Comparison of ENCODE assay signal across 19 cellular contexts in genomic region chr3:29255854-29256696, GRCh38. TPM values are rescaled to one million over a fixed set of nuclear protein-coding genes. Genes with fewer than 3 reads are reported as not detected.
A peak's percentile ranks its signal among the peaks of the same experiment; 100 is the strongest.
DNase-seq lines count a peak whose midpoint lies in the region; ATAC-seq and TF ChIP-seq lines count a peak whose summit lies in the region.
"Had no signal": no experiment of that assay in that cellular context is flagged by ENCODE, and none has a peak within 500 bp of the region (broad histone marks: within the 10 kb centered on the region; RNA-seq: fewer than 3 reads in every experiment).

No MANE protein-coding gene starts in this region.

- no peaks in the 10 kb centered on the region for H3K9me3 Mint-ChIP-seq in stimulated activated naive B cell treated with anti-CD40 and anti-IgM and Interleukin-4, amounts not matched to agents 10 μg/mL and 1 μg/mL and 100 μg/mL, for 72 hours
- H3K9me3 Mint-ChIP-seq in H9: no peaks in the 10 kb centered on the region; a peak in 1 of 5 replicates
- H3K9me3 Mint-ChIP-seq: stimulated activated naive CD8-positive, alpha-beta T cell treated with anti-CD3 and anti-CD28 coated beads, Interleukin-15, amount 100 ng/mL, for 72 hours had no signal

- no peak overlapping the region for H2BK20ac ChIP-seq in H9 (ENCODE audit: low read depth, low read length, poor library complexity, severe bottlenecking)

- no peak overlapping the region for H3K4me3 Mint-ChIP-seq in stimulated activated naive B cell treated with anti-CD40 and anti-IgM and Interleukin-4, amounts not matched to agents 10 μg/mL and 1 μg/mL and 100 μg/mL, for 72 hours
- H3K4me3 Mint-ChIP-seq in H9: no peak overlapping the region
- H3K4me3 Mint-ChIP-seq: CD14-positive monocyte; memory B cell; stimulated activated naive CD8-positive, alpha-beta T cell treated with anti-CD3 and anti-CD28 coated beads, Interleukin-15, amount 100 ng/mL, for 72 hours had no signal

- peaks cover 3 to 6% of the 10 kb centered on the region in 2 donors for H3K27me3 Mint-ChIP-seq in stimulated activated naive B cell treated with anti-CD40 and anti-IgM and Interleukin-4, amounts not matched to agents 10 μg/mL and 1 μg/mL and 100 μg/mL, for 72 hours
- H3K27me3 Mint-ChIP-seq in H9 (ENCODE audit: low read depth): no peaks in the 10 kb centered on the region
- H3K27me3 Mint-ChIP-seq: memory B cell; stimulated activated naive CD8-positive, alpha-beta T cell treated with anti-CD3 and anti-CD28 coated beads, Interleukin-15, amount 100 ng/mL, for 72 hours had no signal

- no peak overlapping the region for H2BK12ac ChIP-seq in H9 (ENCODE audit: insufficient read length, low read depth, low read length)

- no peaks in the 10 kb centered on the region for H3K36me3 Mint-ChIP-seq in stimulated activated naive B cell treated with anti-CD40 and anti-IgM and Interleukin-4, amounts not matched to agents 10 μg/mL and 1 μg/mL and 100 μg/mL, for 72 hours
- H3K36me3 Mint-ChIP-seq in H9 (ENCODE audit: insufficient read depth in 1 of 3, low read depth in 3 of 3): no peaks in the 10 kb centered on the region
- H3K36me3 Mint-ChIP-seq: CD14-positive monocyte, memory B cell had no signal

- H3K27ac ChIP-seq in brain microvascular endothelial cell: no peak overlapping the region
- no peak overlapping the region for H3K27ac ChIP-seq in Karpas-422 (ENCODE audit: low read length)
- no peak overlapping the region for H3K27ac ChIP-seq in H9 (ENCODE audit: insufficient read length, low read depth, low read length)
- H3K27ac ChIP-seq: neutrophil, RWPE1, vagina had no signal

- no peak overlapping the region for H3K23ac ChIP-seq in H9 (ENCODE audit: insufficient read length, low read depth, low read length)

- H3T11ph ChIP-seq in H9 (ENCODE audit: low read length): no peak overlapping the region

- no peak overlapping the region for H3K4ac ChIP-seq in H9 (ENCODE audit: low read depth, low read length)

- TF ChIP-seq CTCF in brain microvascular endothelial cell (IDR thresholded peaks at IDR 0.05; ENCODE audit: low read depth, low read length, missing control alignments) (no peak), H9 (conservative IDR thresholded peaks at IDR 0.05) (no peak)

- no peak overlapping the region for H3K27ac Mint-ChIP-seq in stimulated activated naive B cell treated with anti-CD40 and anti-IgM and Interleukin-4, amounts not matched to agents 10 μg/mL and 1 μg/mL and 100 μg/mL, for 72 hours
- H3K27ac Mint-ChIP-seq in H9: no peak overlapping the region
- H3K27ac Mint-ChIP-seq: CD14-positive monocyte, memory B cell had no signal

- in situ Hi-C loops in brain microvascular endothelial cell (cut with HindIII; ENCODE audit: low pct_ligation_motif_present, low sequenced_read_pairs): no loop called here

- DNase-seq in LHCN-M2 (ENCODE audit: low read depth) (peak; percentile 58), brain microvascular endothelial cell (peak; percentile 72), Karpas-422 (no peak), H9 (no peak)
- DNase-seq in stimulated activated naive B cell treated with anti-CD40 and anti-IgM and Interleukin-4, amounts not matched to agents 10 μg/mL and 1 μg/mL and 100 μg/mL, for 72 hours: no peak
- DNase-seq: activated CD4-positive, alpha-beta T cell treated with anti-CD3 and anti-CD28 coated beads, Interleukin-2, amount 50 U/mL, for 4 hours; foreskin melanocyte; GF-D8; NCI-H510A treated with DMSO at 0.1 percent for 48 hours; stimulated activated naive CD8-positive, alpha-beta T cell treated with anti-CD3 and anti-CD28 coated beads, Interleukin-15, amount 100 ng/mL, for 72 hours; T-helper 9 cell had no signal

- H3K9ac ChIP-seq in Karpas-422 (ENCODE audit: low read length) (no peak overlapping the region), H9 (ENCODE audit: extremely low read depth, insufficient read length, low read length) (no peak overlapping the region)

- H3K79me1 ChIP-seq in H9 (ENCODE audit: insufficient read depth, low read depth, low read length, poor library complexity, severe bottlenecking): no peaks in the 10 kb centered on the region

- no peak overlapping the region for H2AK5ac ChIP-seq in H9 (ENCODE audit: insufficient read length, low read length)

- H2AFZ ChIP-seq in Karpas-422 (ENCODE audit: low read length) (no peak overlapping the region), H9 (ENCODE audit: low read length) (no peak overlapping the region)

- no peak overlapping the region for H2BK120ac ChIP-seq in H9 (ENCODE audit: low read depth, low read length, poor library complexity, severe bottlenecking)

- no peaks in the 10 kb centered on the region for H3K4me1 ChIP-seq in Karpas-422 (ENCODE audit: low read length)
- H3K4me1 ChIP-seq in H9 (ENCODE audit: insufficient read depth, low read length): no peaks in the 10 kb centered on the region
- H3K4me1 ChIP-seq: vagina had no signal

- H3K4me1 Mint-ChIP-seq in stimulated activated naive B cell treated with anti-CD40 and anti-IgM and Interleukin-4, amounts not matched to agents 10 μg/mL and 1 μg/mL and 100 μg/mL, for 72 hours: no peaks in the 10 kb centered on the region
- no peaks in the 10 kb centered on the region for H3K4me1 Mint-ChIP-seq in H9
- H3K4me1 Mint-ChIP-seq: CD14-positive monocyte, memory B cell had no signal

- H3K79me2 ChIP-seq in Karpas-422 (ENCODE audit: low read length): no peaks in the 10 kb centered on the region
- no peaks in the 10 kb centered on the region for H3K79me2 ChIP-seq in H9 (ENCODE audit: insufficient read depth, low read length)

- no peak overlapping the region for H3K14ac ChIP-seq in H9 (ENCODE audit: insufficient read depth, low read length)

- H3K4me2 ChIP-seq in Karpas-422 (ENCODE audit: low read depth, low read length, poor library complexity, severe bottlenecking): no peak overlapping the region
- no peak overlapping the region for H3K4me2 ChIP-seq in H9 (ENCODE audit: insufficient read depth, insufficient read length, low read length)

- no peak overlapping the region for H4K91ac ChIP-seq in H9 (ENCODE audit: insufficient read length, low read depth, low read length)

- no peaks in the 10 kb centered on the region for H3K9me2 ChIP-seq in Karpas-422 (replicated peaks; ENCODE audit: insufficient read depth, low read length)

- no peak overlapping the region for H2BK15ac ChIP-seq in H9 (ENCODE audit: low read depth, low read length)

- H3K18ac ChIP-seq in H9 (ENCODE audit: insufficient read length, low read depth, low read length): no peak overlapping the region

- H3K9me3 ChIP-seq in Karpas-422 (ENCODE audit: low read length): peaks cover 9% of the 10 kb centered on the region; the same call in 1 of the 2 replicates
- H3K9me3 ChIP-seq in H9 (ENCODE audit: control insufficient read depth, low read depth, low read length): no peaks in the 10 kb centered on the region
- H3K9me3 ChIP-seq: neutrophil, vagina had no signal

- H3K36me3 ChIP-seq in brain microvascular endothelial cell (replicated peaks): no peaks in the 10 kb centered on the region
- no peaks in the 10 kb centered on the region for H3K36me3 ChIP-seq in Karpas-422 (ENCODE audit: insufficient read depth, low read length)
- H3K36me3 ChIP-seq: neutrophil, vagina had no signal

- H4K5ac ChIP-seq in H9 (ENCODE audit: insufficient read length, low read depth, low read length): no peak overlapping the region

- H3K56ac ChIP-seq in H9 (ENCODE audit: insufficient read length, low read depth, low read length): no peak overlapping the region

- H4K8ac ChIP-seq in H9 (replicated peaks; ENCODE audit: insufficient read length, low read depth, low read length): no peak overlapping the region

- H4K20me1 ChIP-seq in Karpas-422 (ENCODE audit: insufficient read depth, low read depth, low read length) (no peaks in the 10 kb centered on the region), H9 (ENCODE audit: control insufficient read depth, insufficient read depth, insufficient read length) (no peaks in the 10 kb centered on the region)

- no peaks in the 10 kb centered on the region for H3K27me3 ChIP-seq in brain microvascular endothelial cell (replicated peaks)
- no peaks in the 10 kb centered on the region for H3K27me3 ChIP-seq in Karpas-422 (ENCODE audit: low read length)
- no peaks in the 10 kb centered on the region for H3K27me3 ChIP-seq in H9 (ENCODE audit: insufficient read depth, low read length)
- H3K27me3 ChIP-seq: neutrophil, vagina had no signal

- no peaks in the 10 kb centered on the region for H3K23me2 ChIP-seq in H9 (ENCODE audit: insufficient read length, low read depth, low read length, poor library complexity, severe bottlenecking)

- ATAC-seq in GM21717 (IDR thresholded peaks at IDR 0.05; ENCODE audit: unreplicated experiment): peak; percentile 56
- peak; percentile 23 to 34 for ATAC-seq in stimulated activated naive B cell treated with anti-CD40 and anti-IgM and Interleukin-4, amounts not matched to agents 10 μg/mL and 1 μg/mL and 100 μg/mL, for 72 hours (replicated peaks)
- no peak for ATAC-seq in HG02623 (IDR thresholded peaks at IDR 0.05; ENCODE audit: unreplicated experiment)
- ATAC-seq: HepG2; stimulated activated naive CD8-positive, alpha-beta T cell treated with anti-CD3 and anti-CD28 coated beads, Interleukin-15, amount 100 ng/mL, for 72 hours had no signal

- no peak overlapping the region for H2BK5ac ChIP-seq in H9 (ENCODE audit: insufficient read length, low read length)

- WGBS in H9 (ENCODE audit: extremely low coverage, insufficient read length, low lambda C conversion rate): no CpG with 5 or more reads among the region's 5 CpGs

- no peak overlapping the region for H3K4me3 ChIP-seq in brain microvascular endothelial cell (ENCODE audit: low read depth, low read length)
- no peak overlapping the region for H3K4me3 ChIP-seq in Karpas-422 (ENCODE audit: low read length)
- H3K4me3 ChIP-seq: vagina had no signal

RNA-seq across cellular contexts. Expression of gene RBMS3, which starts 24.8 kb away (rescaled TPM):
- total RNA-seq in LHCN-M2 (2014; rRNA removed) (13.3 and 13.8 TPM in 2 replicates), H9 (2021) (7.3 and 8.1 TPM in 2 replicates)
- polyA plus RNA-seq in LHCN-M2 (2012): 11.7 TPM
- total RNA-seq in Karpas-422 (2014; rRNA removed; shearing (Covaris generic); ENCODE audit: low replicate concordance): not detected in 2 replicates
- total RNA-seq: HepG2 had no signal
- polyA plus RNA-seq: CD14-positive monocyte, HepG2 had no signal

Comparison
In these comparisons a context has a peak if more than half of its experiments do, and no peak if none do; other contexts are left out.
1. DNase-seq: peak in LHCN-M2 (single experiment) and brain microvascular endothelial cell (single experiment); none in stimulated activated naive B cell treated with anti-CD40 and anti-IgM and Interleukin-4, amounts not matched to agents 10 μg/mL and 1 μg/mL and 100 μg/mL, for 72 hours (single experiment), Karpas-422 (single experiment) and H9 (single experiment).